11 cellular contexts compared by ENCODE assay signal in the genomic region with DNA sequence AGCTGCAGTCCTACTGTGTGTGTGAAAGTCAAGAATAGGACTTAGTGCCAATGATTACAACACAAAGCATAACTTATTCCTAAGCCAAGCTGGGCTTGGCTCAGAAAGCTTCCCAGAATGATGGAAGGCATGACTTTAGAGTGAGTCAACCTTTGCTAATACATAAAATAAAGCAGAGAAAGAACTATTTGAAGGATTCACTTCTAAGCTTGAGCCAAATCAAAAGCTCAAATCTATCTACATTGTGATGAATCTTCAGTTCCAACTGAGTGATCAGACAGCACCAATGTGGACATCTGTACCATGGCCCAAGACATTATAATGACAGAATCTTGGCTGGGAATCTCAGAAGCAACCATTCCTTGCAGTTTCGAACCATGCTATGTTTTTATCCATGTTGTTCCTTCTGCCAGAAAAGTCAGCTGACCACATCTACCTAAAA. TPM values are rescaled to one million over a fixed set of nuclear protein-coding genes. Genes with fewer than 3 reads are reported as not detected.
DNase-seq lines count a peak whose midpoint lies in the region; ATAC-seq, FAIRE-seq and TF ChIP-seq lines count a peak whose summit lies in the region.
"Had no signal": no experiment of that assay in that cellular context is flagged by ENCODE, and none has a peak within 500 bp of the region (broad histone marks: within the 10 kb centered on the region; RNA-seq: fewer than 3 reads in every experiment).

No MANE protein-coding gene starts in this region.

- CTCF ChIA-PET in K562 (lab: Yijun Ruan, JAX; ENCODE audit: low intra/inter-chr PET ratio): no interaction called here
- CTCF ChIA-PET in A673 (lab: Charles Lee): interaction anchor here (0.5 kb wide), 1 partner anchor 614 kb away, joined by 5 read pairs; no protein-coding TSS in a partner anchor

- H3K36me3 ChIP-seq in K562 (ENCODE audit: control insufficient read depth, insufficient read depth, low read length) (peaks cover 11% of the 10 kb centered on the region; the same call in 2 of the 3 replicates), A673 (ENCODE audit: insufficient read depth, low read length, poor library complexity, severe bottlenecking) (peaks cover 12% of the 10 kb centered on the region)

- FAIRE-seq in K562 (lab: Jason Lieb, UNC): no peak

- ATAC-seq in K562: no peak
- ATAC-seq in HG02970 (IDR thresholded peaks at IDR 0.05; ENCODE audit: low FRiP score, unreplicated experiment): no peak

- H3K4me3 ChIP-seq in AG10803 (ENCODE audit: low read length): no peak overlapping the region
- H3K4me3 ChIP-seq in K562: no peak overlapping the region
- H3K4me3 ChIP-seq in A673 (ENCODE audit: low read depth, low read length, poor library complexity, severe bottlenecking): no peak overlapping the region

- 100% methylated on average over 1 of the region's 1 CpG for WGBS in K562 (ENCODE audit: insufficient coverage, low coverage, missing lambda C conversion rate)

- no peaks in the 10 kb centered on the region for H3K9me3 ChIP-seq in K562 (replicated peaks; ENCODE audit: control insufficient read depth, insufficient read depth, low read depth, low read length)
- H3K9me3 ChIP-seq in A673 (ENCODE audit: low read depth, low read length, poor library complexity, severe bottlenecking): no peaks in the 10 kb centered on the region

- H3K27ac ChIP-seq in K562 (ENCODE audit: extremely low read depth, low read depth, low read length) (no peak overlapping the region), A673 (ENCODE audit: low read depth, low read length, poor library complexity, severe bottlenecking) (no peak overlapping the region)

- TF ChIP-seq CTCF in AG10803 (conservative IDR thresholded peaks at IDR 0.05; ENCODE audit: low read length) (no peak), K562 (IDR thresholded peaks at IDR 0.05 in 2 of 3, conservative IDR thresholded peaks at IDR 0.05 in 1 of 3; ENCODE audit: insufficient read depth in 2 of 3, low read depth in 1 of 3, low read length in 3 of 3) (no peak), A673 (conservative IDR thresholded peaks at IDR 0.05; ENCODE audit: low read depth, low read length) (no peak)

- no peaks in the 10 kb centered on the region for H3K27me3 ChIP-seq in K562 (ENCODE audit: control insufficient read depth in 2 of 2, insufficient read depth in 2 of 2, low read length in 2 of 2)
- H3K27me3 ChIP-seq in A673 (replicated peaks; ENCODE audit: insufficient read depth, low read depth, low read length, poor library complexity): no peaks in the 10 kb centered on the region

- peak; percentile 90 for DNase-seq in AG10803 (ENCODE audit: low read depth)
- DNase-seq in HPDE6-E6E7 (ENCODE audit: extremely low spot score): peak; percentile 19
- no peak for DNase-seq in K562 (ENCODE audit: extremely low read depth in 1 of 4, low spot score in 3 of 4)
- DNase-seq in myocyte (ENCODE audit: low read depth): peak; percentile 54
- DNase-seq in effector CD8-positive, alpha-beta T cell (lab: John Stamatoyannopoulos, UW): no peak
- DNase-seq in A673 (ENCODE audit: low spot score): no peak
- DNase-seq in OCI-M1 (lab: John Stamatoyannopoulos, UW): no peak
- DNase-seq: caudate nucleus; GDM1; stimulated activated CD4-positive, alpha-beta T cell treated with anti-CD3 and anti-CD28 coated beads, Interleukin-1b, Interleukin-23, amount 100 ng/mL, for 48 hours had no signal

- 0 out of 5 replicates have a peak, but pooled peaks cover 0 to 3% of the 10 kb centered on the region in 2 experiments for H3K4me1 ChIP-seq in K562 (replicated peaks in 1 of 2; ENCODE audit: control insufficient read depth in 2 of 2, insufficient read depth in 2 of 2, low read length in 2 of 2)
- H3K4me1 ChIP-seq in A673 (ENCODE audit: insufficient read depth, low read length, poor library complexity, severe bottlenecking): no peaks in the 10 kb centered on the region

- no peaks in the 10 kb centered on the region for H3K9me1 ChIP-seq in K562 (ENCODE audit: control insufficient read depth, insufficient read depth, low read length)

- POLR2A ChIA-PET in K562 (lab: Yijun Ruan, JAX): interaction anchor here (0.9 kb wide), 1 partner anchor 17 kb away, joined by 3 read pairs; no protein-coding TSS in a partner anchor
- POLR2A ChIA-PET in A673 (lab: Charles Lee; ENCODE audit: low non-redundant PET): no interaction called here

- no peak overlapping the region for H3K4me2 ChIP-seq in K562 (ENCODE audit: insufficient read depth, low read length)

- H4K20me1 ChIP-seq in K562 (replicated peaks; ENCODE audit: control insufficient read depth, insufficient read depth, low read length): no peaks in the 10 kb centered on the region

- TF ChIP-seq RAD21 in K562 (CRISPR knock-in tag; conservative IDR thresholded peaks at IDR 0.05 in 1 of 2, IDR thresholded peaks at IDR 0.05 in 1 of 2): no peak

- no peaks in the 10 kb centered on the region for H3K79me2 ChIP-seq in K562 (ENCODE audit: control insufficient read depth, insufficient read depth, low read length)

- no peak overlapping the region for H3K9ac ChIP-seq in K562 (ENCODE audit: insufficient read depth in 1 of 2, low read depth in 2 of 2, low read length in 2 of 2)

- no peak for TF ChIP-seq EP300 in K562 (IDR thresholded peaks at IDR 0.05; ENCODE audit: low read length)

- TF ChIP-seq POLR2A in K562 (conservative IDR thresholded peaks at IDR 0.05): no peak

- in situ Hi-C loops in K562 (cut with MboI): no loop called here

- BruUV-seq in K562 (replicated peaks; lab: Mats Ljungman, UMichigan): no TSS peak
- no TSS peak for BruUV-seq in A673 (replicated peaks; lab: Mats Ljungman, UMichigan)

- no peak overlapping the region for H2AFZ ChIP-seq in K562 (ENCODE audit: low read depth, low read length)

- intact Hi-C loops in K562 (cut with micrococcal nuclease) (no loop called here), A673 (cut with micrococcal nuclease; ENCODE audit: unreplicated experiment) (no loop called here)

TF ChIP-seq in K562, 482 proteins besides CTCF, POLR2A, EP300 and RAD21:
- peak; percentile 41; the same call in 1 of the 2 replicates for TF ChIP-seq ZKSCAN1 (IDR thresholded peaks at IDR 0.05; ENCODE audit: low read depth, low read length)
- no peak for TF ChIP-seq POLR3G (IDR thresholded peaks at IDR 0.05; ENCODE audit: extremely low read depth, insufficient read length, insufficient replicate concordance)

RNA-seq across cellular contexts. Expression of a gene that starts 41.4 kb away (rescaled TPM):
- total RNA-seq in K562 (2011; cell fraction: chromatin; rRNA removed; ENCODE audit: low replicate concordance): 39.4 and 43.0 TPM in 2 replicates
- 14.7 and 18.7 TPM in 2 replicates for total RNA-seq in K562 (2011; cell fraction: nucleolus; rRNA removed)
- total RNA-seq in K562 (2011; cell fraction: nucleoplasm; rRNA removed): 30.8 and 31.7 TPM in 2 replicates
- 6.9 and 7.3 TPM in 2 replicates for total RNA-seq in K562 (2014; rRNA removed)
- total RNA-seq in K562 (2014; rRNA removed; fragmentation: Illumina TruSeq; extraction: Trizol): 5.7 and 6.1 TPM in 2 replicates
- 6.0 TPM in 2 replicates for total RNA-seq in K562 (2015; rRNA removed; fragmentation: Illumina TruSeq; extraction: Trizol)
- 12.8 and 13.7 TPM in 2 replicates for total RNA-seq in K562 (2021)
- 1.7 and 3.6 TPM in 2 replicates for polyA plus RNA-seq in K562 (2011; rRNA removed)
- polyA plus RNA-seq in K562 (2011; cell fraction: cytosol; rRNA removed): 4.2 and 6.2 TPM in 2 replicates
- 8.5 and 16.5 TPM in 2 replicates for polyA plus RNA-seq in K562 (2011; cell fraction: nucleus; rRNA removed)
- polyA plus RNA-seq in K562 (2012): 10.2 and 21.1 TPM in 2 replicates
- 13.9 TPM in 2 replicates for polyA plus RNA-seq in K562 (2014; fragmentation: Illumina TruSeq; extraction: Trizol)
- under 1 TPM; 0.44 to 0.45 TPM for polyA plus RNA-seq in K562 (2014; fragmentation: Nextera tagmentation; extraction: Ambion mirVana)
- polyA plus RNA-seq in K562 (2014; rRNA removed): 5.5 and 5.8 TPM in 2 replicates
- 4.8 and 5.1 TPM in 2 replicates for polyA minus RNA-seq in K562 (2011; rRNA and poly(A)+ RNA removed)
- polyA minus RNA-seq in K562 (2011; cell fraction: cytosol; rRNA and poly(A)+ RNA removed): 10.2 and 10.9 TPM in 2 replicates
- 9.1 and 9.8 TPM in 2 replicates for polyA minus RNA-seq in K562 (2011; cell fraction: nucleus; rRNA and poly(A)+ RNA removed)
- 22.9 and 25.2 TPM in 2 replicates for total RNA-seq in myocyte
- polyA plus RNA-seq in myocyte (2012): 35.3 TPM
- total RNA-seq in A673 (2021): 36.1 and 38.4 TPM in 2 replicates

RNA-seq across cellular contexts. Expression of a gene that starts 41.6 kb away (rescaled TPM):
- 5.3 and 10.9 TPM in 2 replicates for total RNA-seq in K562 (2011; cell fraction: chromatin; rRNA removed; ENCODE audit: low replicate concordance)
- total RNA-seq in K562 (2011; cell fraction: nucleolus; rRNA removed): 4.5 and 5.4 TPM in 2 replicates
- 9.8 and 14.4 TPM in 2 replicates for total RNA-seq in K562 (2011; cell fraction: nucleoplasm; rRNA removed)
- total RNA-seq in K562 (2014; rRNA removed): 6.7 and 7.4 TPM in 2 replicates
- 3.7 and 5.0 TPM in 2 replicates for total RNA-seq in K562 (2014; rRNA removed; fragmentation: Illumina TruSeq; extraction: Trizol)
- 4.3 and 7.0 TPM in 2 replicates for total RNA-seq in K562 (2015; rRNA removed; fragmentation: Illumina TruSeq; extraction: Trizol)
- total RNA-seq in K562 (2021): 8.1 and 9.9 TPM in 2 replicates
- 19.4 and 19.5 TPM in 2 replicates for polyA plus RNA-seq in K562 (2011; rRNA removed)
- 5.2 and 7.3 TPM in 2 replicates for polyA plus RNA-seq in K562 (2011; cell fraction: cytosol; rRNA removed)
- 3.8 and 6.8 TPM in 2 replicates for polyA plus RNA-seq in K562 (2011; cell fraction: nucleus; rRNA removed)
- polyA plus RNA-seq in K562 (2012): 7.8 and 8.1 TPM in 2 replicates
- polyA plus RNA-seq in K562 (2014; fragmentation: Illumina TruSeq; extraction: Trizol): 6.6 and 9.5 TPM in 2 replicates
- 10 to 100 TPM; 10.0 to 14.7 TPM for polyA plus RNA-seq in K562 (2014; fragmentation: Nextera tagmentation; extraction: Ambion mirVana)
- 4.9 and 7.9 TPM in 2 replicates for polyA plus RNA-seq in K562 (2014; rRNA removed)
- 8.0 and 9.0 TPM in 2 replicates for polyA minus RNA-seq in K562 (2011; rRNA and poly(A)+ RNA removed)
- 7.1 and 7.2 TPM in 2 replicates for polyA minus RNA-seq in K562 (2011; cell fraction: cytosol; rRNA and poly(A)+ RNA removed)
- 2.4 and 3.7 TPM in 2 replicates for polyA minus RNA-seq in K562 (2011; cell fraction: nucleus; rRNA and poly(A)+ RNA removed)
- total RNA-seq in myocyte: 30.7 and 38.0 TPM in 2 replicates
- 35.0 TPM for polyA plus RNA-seq in myocyte (2012)
- total RNA-seq in A673 (2021): 37.9 and 51.0 TPM in 2 replicates

Comparison
In these comparisons a context has a peak if more than half of its experiments do, and no peak if none do; other contexts are left out.
1. DNase-seq: peak in AG10803 (single experiment), HPDE6-E6E7 (single experiment) and myocyte (single experiment); none in K562 (0 of 4), effector CD8-positive, alpha-beta T cell (single experiment), A673 (single experiment) and OCI-M1 (single experiment).